ENCODE assay signal across 1 cellular context in the genomic region with DNA sequence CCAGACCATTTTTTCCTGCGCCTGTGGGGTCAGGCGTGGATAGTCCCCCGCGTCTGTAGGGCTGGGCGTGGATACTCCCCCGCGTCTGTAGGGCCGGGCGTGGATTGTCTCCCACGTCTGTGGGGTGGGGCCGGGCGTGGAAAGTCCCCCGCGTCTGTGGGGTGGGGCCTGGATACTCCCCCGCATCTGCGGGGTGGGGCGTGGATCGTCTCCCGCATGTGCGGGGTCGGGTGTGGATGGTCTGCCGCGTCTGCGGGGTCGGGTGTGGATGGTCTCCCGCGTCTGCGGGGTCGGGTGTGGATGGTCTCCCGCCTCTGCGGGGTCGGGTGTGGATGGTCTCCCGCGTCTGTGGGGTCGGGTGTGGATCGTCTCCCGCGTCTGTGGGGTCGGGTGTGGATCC.
TF ChIP-seq lines count a peak whose summit lies in the region.

No MANE protein-coding gene starts in this region.

TF ChIP-seq in GM23338, 12 proteins besides CTCF, POLR2A, EP300 and RAD21:
- TF ChIP-seq NANOG (IDR thresholded peaks at IDR 0.05; ENCODE audit: borderline replicate concordance), result no peak
- TF ChIP-seq ZNF331 (CRISPR knock-in tag; IDR thresholded peaks at IDR 0.05; ENCODE audit: low read depth), result no peak
